Comparison of ENCODE assay signal across 1 cellular context in the genomic region with DNA sequence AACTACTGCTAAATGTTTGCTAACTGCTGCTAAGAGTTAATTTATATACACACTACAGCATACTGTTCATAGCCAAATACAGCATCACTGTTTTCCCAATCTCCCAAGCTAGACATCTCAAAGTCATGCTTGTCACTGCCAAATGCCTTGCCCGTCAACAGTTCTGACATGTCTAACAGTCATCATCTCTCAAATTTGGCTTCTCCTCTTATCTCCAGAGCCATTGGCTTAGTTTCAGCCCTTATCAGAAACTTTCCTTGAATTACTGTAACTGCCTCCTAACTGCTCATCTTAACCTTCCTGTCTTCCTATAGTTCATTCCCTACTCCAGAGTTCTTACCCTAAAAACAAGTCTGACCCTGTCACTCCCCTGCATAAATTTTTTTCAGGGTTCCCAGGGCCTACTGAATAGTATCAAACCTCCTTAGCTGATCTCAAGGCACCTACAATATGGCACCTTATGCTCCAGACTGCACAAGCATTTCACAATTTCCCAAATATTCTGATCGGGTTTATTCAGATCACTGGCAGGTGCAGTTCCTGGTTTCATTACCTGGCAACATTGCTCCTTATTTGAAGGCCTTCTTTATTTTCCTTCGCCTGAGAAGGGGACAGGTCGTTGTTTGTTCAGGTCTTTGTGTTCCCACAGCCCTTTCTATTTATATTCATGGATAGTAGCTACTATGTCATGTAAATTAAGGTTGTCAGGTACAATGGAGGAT.
A peak's percentile ranks its signal among the peaks of the same experiment; 100 is the strongest.
TF ChIP-seq lines count a peak whose summit lies in the region.

No MANE protein-coding gene starts in this region.

TF ChIP-seq in K562, 482 proteins besides CTCF, POLR2A, EP300 and RAD21 (continued from another document):
- no peak for TF ChIP-seq HINFP (tag; conservative IDR thresholded peaks at IDR 0.05; ENCODE audit: low read depth)
- no peak for TF ChIP-seq MAFF (IDR thresholded peaks at IDR 0.05; ENCODE audit: low read length)
- TF ChIP-seq STAG1 (CRISPR knock-in tag; IDR thresholded peaks at IDR 0.05; ENCODE audit: borderline replicate concordance), result no peak
- TF ChIP-seq, protein P1, sequence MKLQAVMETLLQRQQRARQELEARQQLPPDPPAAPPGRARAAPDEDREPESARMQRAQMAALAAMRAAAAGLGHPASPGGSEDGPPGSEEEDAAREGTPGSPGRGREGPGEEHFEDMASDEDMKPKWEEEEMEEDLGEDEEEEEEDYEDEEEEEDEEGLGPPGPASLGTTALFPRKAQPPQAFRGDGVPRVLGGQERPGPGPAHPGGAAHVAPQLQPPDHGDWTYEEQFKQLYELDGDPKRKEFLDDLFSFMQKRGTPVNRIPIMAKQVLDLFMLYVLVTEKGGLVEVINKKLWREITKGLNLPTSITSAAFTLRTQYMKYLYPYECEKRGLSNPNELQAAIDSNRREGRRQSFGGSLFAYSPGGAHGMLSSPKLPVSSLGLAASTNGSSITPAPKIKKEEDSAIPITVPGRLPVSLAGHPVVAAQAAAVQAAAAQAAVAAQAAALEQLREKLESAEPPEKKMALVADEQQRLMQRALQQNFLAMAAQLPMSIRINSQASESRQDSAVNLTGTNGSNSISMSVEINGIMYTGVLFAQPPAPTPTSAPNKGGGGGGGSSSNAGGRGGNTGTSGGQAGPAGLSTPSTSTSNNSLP (IDR thresholded peaks at IDR 0.05; ENCODE audit: borderline replicate concordance, low read depth, low read length), result peak; percentile 79; the same call in 1 of the 2 replicates
- TF ChIP-seq BCOR (IDR thresholded peaks at IDR 0.05), result peak; percentile 76
TF ChIP-seq in K562: peak in this region for 81.
